In genomic region chr17:31770501-31770900, GRCh38 we compare ENCODE assay signal across 7 cellular contexts.
DNase-seq lines count a peak whose midpoint lies in the region; TF ChIP-seq lines count a peak whose summit lies in the region.
"Not testable (repeated sequence)": the region's sequence is repeated elsewhere in the genome, so short reads cannot be mapped to it uniquely, and the experiment has no call there.

No MANE protein-coding gene starts in this region.

- not testable (repeated sequence) for H3K9ac ChIP-seq in parathyroid adenoma

- not testable (repeated sequence) for H3K4me3 ChIP-seq in esophagus squamous epithelium; parathyroid adenoma (ENCODE audit: low read depth, low read length)

- H3K27ac Mint-ChIP-seq in chondrocyte (ENCODE audit: unreplicated experiment), result not testable (repeated sequence)

- H3K4me1 Mint-ChIP-seq in chondrocyte (ENCODE audit: low read depth), result not testable (repeated sequence)

- 38 to 51% methylated on average over 2 to 3 of the region's 3 CpGs for WGBS in esophagus squamous epithelium, 2 donors

- H3K27me3 ChIP-seq in esophagus squamous epithelium; parathyroid adenoma (ENCODE audit: control insufficient read depth, insufficient read depth, low read length): not testable (repeated sequence)

- H3K4me3 Mint-ChIP-seq in chondrocyte (ENCODE audit: unreplicated experiment), result not testable (repeated sequence)

- TF ChIP-seq CTCF in chondrocyte (IDR thresholded peaks at IDR 0.05), result peak; percentile 11
- not testable (repeated sequence) for TF ChIP-seq CTCF in esophagus squamous epithelium (IDR thresholded peaks at IDR 0.05); parathyroid adenoma (IDR thresholded peaks at IDR 0.05)

- H3K36me3 Mint-ChIP-seq in chondrocyte (ENCODE audit: low read depth), result not testable (repeated sequence)

- not testable (repeated sequence) for H3K4me2 ChIP-seq in parathyroid adenoma (ENCODE audit: low read length)

- not testable (repeated sequence) for TF ChIP-seq POLR2A in esophagus squamous epithelium (IDR thresholded peaks at IDR 0.05)

- intact Hi-C loops in esophagus squamous epithelium (cut with DNase I), result not testable (repeated sequence)

- H3K79me2 ChIP-seq in parathyroid adenoma, result not testable (repeated sequence)

- H3K9me3 ChIP-seq in esophagus squamous epithelium; parathyroid adenoma (ENCODE audit: control insufficient read depth, low read length): not testable (repeated sequence)

- H3K27me3 Mint-ChIP-seq in chondrocyte (ENCODE audit: low read depth), result not testable (repeated sequence)

- peak overlapping the region; percentile 33 for H2AFZ ChIP-seq in parathyroid adenoma

- H3K36me3 ChIP-seq in esophagus squamous epithelium; parathyroid adenoma (ENCODE audit: control insufficient read depth, insufficient read depth, low read length): not testable (repeated sequence)

- H3K9me3 Mint-ChIP-seq in chondrocyte (ENCODE audit: low read depth), result not testable (repeated sequence)

- H3K4me1 ChIP-seq in esophagus squamous epithelium, result peaks cover 0 to 18% (median 7%) of the 10 kb centered on the region in 3 donors
- H3K4me1 ChIP-seq in parathyroid adenoma, result not testable (repeated sequence)

- DNase-seq in DMS53 (lab: John Stamatoyannopoulos, UW), result peak; percentile 44
- DNase-seq in HT-29 (ENCODE audit: low spot score), result peak; percentile 33
- peak; percentile 24 for DNase-seq in NCI-H510A treated with DMSO at 0.1 percent for 48 hours (lab: John Stamatoyannopoulos, UW)
- peak; percentile 1 for DNase-seq in activated CD8-positive, alpha-beta memory T cell treated with anti-CD3 and anti-CD28 coated beads, Interleukin-2, amount 50 U/mL, for 48 hours
- DNase-seq in chondrocyte (ENCODE audit: low spot score); esophagus squamous epithelium (lab: John Stamatoyannopoulos, UW): not testable (repeated sequence)

- H3K27ac ChIP-seq in esophagus squamous epithelium, result peak overlapping the region; percentile 9 to 65 (median 41)
- not testable (repeated sequence) for H3K27ac ChIP-seq in parathyroid adenoma
